In the genomic region with DNA sequence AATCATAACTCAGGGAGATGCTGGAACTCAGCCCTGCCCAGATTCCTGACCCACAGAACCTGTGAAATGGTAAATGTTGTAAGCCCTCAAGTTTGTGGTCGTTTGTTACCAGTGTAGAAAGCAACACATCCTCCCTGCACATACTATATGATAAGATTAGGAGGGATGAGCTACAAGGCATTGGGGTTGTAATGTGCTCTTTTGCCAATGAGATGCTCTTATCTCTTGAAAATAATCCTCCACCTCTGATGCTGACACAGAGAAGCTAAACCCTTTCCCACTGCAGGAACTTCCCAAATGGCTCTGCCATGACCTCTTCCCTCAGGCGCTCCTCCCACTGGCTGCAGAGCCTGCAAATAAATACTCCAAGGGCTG, we compare ENCODE assay signal across 11 cellular contexts. TPM values are rescaled to one million over a fixed set of nuclear protein-coding genes. Genes with fewer than 3 reads are reported as not detected.
DNase-seq lines count a peak whose midpoint lies in the region; ATAC-seq and TF ChIP-seq lines count a peak whose summit lies in the region.
"Had no signal": no experiment of that assay in that cellular context is flagged by ENCODE, and none has a peak within 500 bp of the region (broad histone marks: within the 10 kb centered on the region; RNA-seq: fewer than 3 reads in every experiment).

No MANE protein-coding gene starts in this region.

- H3K36me3 ChIP-seq in gastroesophageal sphincter (peaks cover 0 to 46% of the 10 kb centered on the region in 2 donors), spleen (peaks cover 0 to 50% (median 9%) of the 10 kb centered on the region in 6 donors)

- TF ChIP-seq POLR2A in gastroesophageal sphincter (IDR thresholded peaks at IDR 0.05): no peak
- no peak for TF ChIP-seq POLR2A in spleen (IDR thresholded peaks at IDR 0.05)

- POLR2A ChIA-PET in activated CD4-positive, alpha-beta memory T cell treated with anti-CD3 and anti-CD28 coated beads for 36 hours (lab: Charles Lee): interaction anchor here (0.7 to 1.4 kb wide), 6 partner anchors 9 to 60 kb away, joined by 3 to 6 read pairs (median 4); no protein-coding TSS in a partner anchor

- H3K9me3 Mint-ChIP-seq in HFFc6: no peaks in the 10 kb centered on the region
- no peaks in the 10 kb centered on the region for H3K9me3 Mint-ChIP-seq in activated CD4-positive, alpha-beta memory T cell treated with anti-CD3 and anti-CD28 coated beads for 36 hours

- peaks cover 100% of the 10 kb centered on the region for H3K4me1 Mint-ChIP-seq in HFFc6 (ENCODE audit: low read depth)
- H3K4me1 Mint-ChIP-seq in activated CD4-positive, alpha-beta memory T cell treated with anti-CD3 and anti-CD28 coated beads for 36 hours (ENCODE audit: low read depth): peaks cover 93% of the 10 kb centered on the region

- TF ChIP-seq EP300 in gastroesophageal sphincter (IDR thresholded peaks at IDR 0.05): no peak

- H3K9me3 ChIP-seq in gastroesophageal sphincter (peaks cover 0 to 7% (median 0%) of the 10 kb centered on the region in 3 donors), spleen (peaks cover 0 to 8% (median 0%) of the 10 kb centered on the region in 8 donors)

- no peak for TF ChIP-seq CTCF in HFFc6 (IDR thresholded peaks at IDR 0.05)
- no peak for TF ChIP-seq CTCF in gastroesophageal sphincter (IDR thresholded peaks at IDR 0.05)
- TF ChIP-seq CTCF in spleen (IDR thresholded peaks at IDR 0.05 in 8 of 11, conservative IDR thresholded peaks at IDR 0.05 in 3 of 11): no peak

- peaks cover 84% of the 10 kb centered on the region for H3K36me3 Mint-ChIP-seq in HFFc6 (ENCODE audit: low read depth)
- H3K36me3 Mint-ChIP-seq in activated CD4-positive, alpha-beta memory T cell treated with anti-CD3 and anti-CD28 coated beads for 36 hours: peaks cover 47% of the 10 kb centered on the region

- H3K4me3 Mint-ChIP-seq in HFFc6: peak overlapping the region; percentile 48
- peak overlapping the region; percentile 30 for H3K4me3 Mint-ChIP-seq in activated CD4-positive, alpha-beta memory T cell treated with anti-CD3 and anti-CD28 coated beads for 36 hours
- H3K4me3 Mint-ChIP-seq: mesothelial cell of epicardium had no signal

- CTCF ChIA-PET in activated CD4-positive, alpha-beta memory T cell treated with anti-CD3 and anti-CD28 coated beads for 36 hours (lab: Charles Lee): interaction anchor here (0.6 to 2.4 kb wide), 13 partner anchors 11 to 252 kb away, joined by 3 to 8 read pairs (median 5); no protein-coding TSS in a partner anchor

- H3K27ac ChIP-seq in gastroesophageal sphincter: peak overlapping the region in 3 of 4 donors; percentile 64 to 72 (median 71)
- peak overlapping the region; percentile 43 to 91 (median 74) for H3K27ac ChIP-seq in spleen

- peaks cover 6% of the 10 kb centered on the region for H3K27me3 Mint-ChIP-seq in HFFc6 (ENCODE audit: insufficient read depth)
- no peaks in the 10 kb centered on the region for H3K27me3 Mint-ChIP-seq in activated CD4-positive, alpha-beta memory T cell treated with anti-CD3 and anti-CD28 coated beads for 36 hours

- intact Hi-C loops in activated CD4-positive, alpha-beta memory T cell treated with anti-CD3 and anti-CD28 coated beads for 36 hours (cut with micrococcal nuclease): loop anchor here (2.0 kb wide), 1 partner anchor 23 kb away; a partner anchor contains a TSS
- intact Hi-C loops in spleen (cut with DNase I; ENCODE audit: low total_unique reads): no loop called here

- no peak for DNase-seq in HFFc6
- no peak for DNase-seq in activated CD4-positive, alpha-beta memory T cell treated with anti-CD3 and anti-CD28 coated beads for 36 hours
- DNase-seq in spleen: no peak
- no peak for DNase-seq in activated CD4-positive, CD25-positive, alpha-beta regulatory T cell treated with anti-CD3 and anti-CD28 coated beads, Interleukin-2, amount 50 U/mL, for 72 hours
- no peak for DNase-seq in NCI-H2196 treated with DMSO at 0.1 percent for 48 hours (lab: John Stamatoyannopoulos, UW; ENCODE audit: unreplicated experiment)
- DNase-seq in NCI-H2081 (lab: John Stamatoyannopoulos, UW): no peak
- DNase-seq: foreskin melanocyte, NCI-H2171 had no signal

- H3K4me3 ChIP-seq in gastroesophageal sphincter: no peak overlapping the region
- H3K4me3 ChIP-seq in spleen: peak overlapping the region in 2 of 8 donors; percentile 9 to 53
- H3K4me3 ChIP-seq: K562 had no signal

- H3K27ac Mint-ChIP-seq in HFFc6: peak overlapping the region; percentile 84
- H3K27ac Mint-ChIP-seq in activated CD4-positive, alpha-beta memory T cell treated with anti-CD3 and anti-CD28 coated beads for 36 hours: peak overlapping the region; percentile 94
- H3K27ac Mint-ChIP-seq: mesothelial cell of epicardium had no signal

- no peak for ATAC-seq in gastroesophageal sphincter
- ATAC-seq: K562 had no signal

- 54 to 100% methylated on average over 1 to 2 of the region's 2 CpGs for WGBS in gastroesophageal sphincter (ENCODE audit: low coverage in 1 of 2), 2 donors
- 68 to 88% (median 77%) methylated on average over 2 of the region's 2 CpGs for WGBS in spleen, 5 donors

- H3K27me3 ChIP-seq in gastroesophageal sphincter: no peaks in the 10 kb centered on the region
- H3K27me3 ChIP-seq in spleen (replicated peaks in 1 of 7): no peaks in the 10 kb centered on the region

- peaks cover 8 to 89% (median 36%) of the 10 kb centered on the region in 3 donors for H3K4me1 ChIP-seq in gastroesophageal sphincter
- peaks cover 35 to 100% (median 92%) of the 10 kb centered on the region in 6 donors for H3K4me1 ChIP-seq in spleen

RNA-seq across cellular contexts. Expression of a gene that starts 23.5 kb away (rescaled TPM):
- 100 to 1,000 TPM; 159 to 248 (median 201) TPM for total RNA-seq in HFFc6 (2021; fragmentation: NEBNext Ultra II Directional; extraction: Animal tissue kit (Norgen Biotek cat#: 25700))
- total RNA-seq in activated CD4-positive, alpha-beta memory T cell treated with anti-CD3 and anti-CD28 coated beads for 36 hours: 10 to 100 TPM; 24.0 to 24.8 TPM
- total RNA-seq in gastroesophageal sphincter (100 to 1,000 TPM in 2 of 4 donors, 10 to 100 TPM in 2; 39.4 to 198 (median 87.4) TPM), spleen (10 to 100 TPM; 30.2 to 57.2 (median 44.8) TPM)
- 10 to 100 TPM in 1 of 3 donors, 1 to 10 TPM in 2; 9.5 to 13.3 (median 9.7) TPM for polyA plus RNA-seq in spleen
